In the genomic region with DNA sequence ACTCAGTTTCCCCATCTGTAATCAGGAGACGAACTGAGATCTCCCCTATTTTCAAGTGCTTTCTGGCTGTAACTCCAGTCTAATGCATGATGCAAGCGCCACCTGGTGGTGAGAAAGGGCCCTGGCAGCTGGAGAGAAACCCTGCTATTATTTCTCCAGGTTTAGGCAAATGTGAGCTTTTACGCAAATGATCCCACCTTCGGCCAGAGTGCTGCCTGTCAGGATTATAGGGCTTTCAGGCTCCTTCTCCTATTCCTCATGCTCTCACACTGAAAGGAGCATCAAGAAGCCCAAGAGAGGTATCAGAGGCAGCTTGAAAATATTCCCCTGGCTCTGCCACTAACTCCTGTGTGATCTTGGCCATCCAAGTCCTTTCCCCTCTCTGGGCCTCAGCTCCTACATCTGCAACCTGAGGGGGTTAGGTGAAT, we compare ENCODE assay signal across 8 cellular contexts.
DNase-seq lines count a peak whose midpoint lies in the region; ATAC-seq and TF ChIP-seq lines count a peak whose summit lies in the region.

No MANE protein-coding gene starts in this region.

- no peaks in the 10 kb centered on the region for H3K9me3 Mint-ChIP-seq in Calu3 (ENCODE audit: low read depth, unreplicated experiment)

- no peaks in the 10 kb centered on the region for H3K36me3 Mint-ChIP-seq in Calu3 (ENCODE audit: insufficient read depth, unreplicated experiment)

- no peak for TF ChIP-seq EP300 in gastroesophageal sphincter (IDR thresholded peaks at IDR 0.05)
- no peak for TF ChIP-seq EP300 in ovary (IDR thresholded peaks at IDR 0.05)

- no peak overlapping the region for H3K4me3 Mint-ChIP-seq in Calu3 (ENCODE audit: low read depth, unreplicated experiment)

- DNase-seq in Calu3 (peak; percentile 84), HuH-7.5 (ENCODE audit: low spot score) (peak; percentile 68), RPMI7951 (ENCODE audit: low read depth) (peak; percentile 56), ovary (peak; percentile 62 to 83 (median 77)), thyroid gland (peak; percentile 67 to 76)
- peak; percentile 33 for DNase-seq in activated effector memory CD4-positive, alpha-beta T cell treated with Interleukin-2 at 50 U/mL for 16 hours

- no peaks in the 10 kb centered on the region for H3K4me1 ChIP-seq in gastroesophageal sphincter
- no peaks in the 10 kb centered on the region for H3K4me1 ChIP-seq in ovary (ENCODE audit: insufficient read depth)
- H3K4me1 ChIP-seq in thyroid gland = no peaks in the 10 kb centered on the region

- CTCF ChIA-PET in Calu3 (lab: Charles Lee) = interaction anchor here (0.6 to 2.1 kb wide), 20 partner anchors 9 to 446 kb away, joined by 3 to 40 read pairs (median 4); partner anchors contain the start of genes CTSH and MORF4L1

- ATAC-seq in gastroesophageal sphincter (no peak), HG03135 (IDR thresholded peaks at IDR 0.05; ENCODE audit: unreplicated experiment) (no peak)

- no peaks in the 10 kb centered on the region for H3K36me3 ChIP-seq in gastroesophageal sphincter
- no peaks in the 10 kb centered on the region for H3K36me3 ChIP-seq in ovary
- no peaks in the 10 kb centered on the region for H3K36me3 ChIP-seq in thyroid gland

- TF ChIP-seq POLR2A in gastroesophageal sphincter (IDR thresholded peaks at IDR 0.05) (no peak), ovary (IDR thresholded peaks at IDR 0.05) (no peak), thyroid gland (IDR thresholded peaks at IDR 0.05) (no peak)

- H3K9me3 ChIP-seq in gastroesophageal sphincter (no peaks in the 10 kb centered on the region), ovary (no peaks in the 10 kb centered on the region), thyroid gland (no peaks in the 10 kb centered on the region)

- H3K4me3 ChIP-seq in gastroesophageal sphincter (no peak overlapping the region), ovary (no peak overlapping the region), thyroid gland (replicated peaks in 1 of 3) (no peak overlapping the region)

- H3K27me3 ChIP-seq in gastroesophageal sphincter (no peaks in the 10 kb centered on the region), ovary (no peaks in the 10 kb centered on the region), thyroid gland (no peaks in the 10 kb centered on the region)

- no peak overlapping the region for H3K27ac Mint-ChIP-seq in Calu3 (ENCODE audit: unreplicated experiment)

- no TSS peak for BruUV-seq in Calu3 (replicated peaks; lab: Mats Ljungman, UMichigan)

- H3K4me1 Mint-ChIP-seq in Calu3 (ENCODE audit: low read depth, unreplicated experiment) = peaks cover under 1% of the 10 kb centered on the region

- peaks cover 66% of the 10 kb centered on the region for H3K27me3 Mint-ChIP-seq in Calu3 (ENCODE audit: unreplicated experiment)

- intact Hi-C loops in Calu3 (cut with micrococcal nuclease; ENCODE audit: unreplicated experiment) = loop anchor here (1.0 kb wide), 2 partner anchors 156 to 274 kb away; no protein-coding TSS in a partner anchor
- intact Hi-C loops in ovary (cut with DNase I) = loop anchor here in 3 of 4 donors (2.0 to 10.0 kb wide), 6 partner anchors 150 to 567 kb away; partner anchors contain the start of gene CHRNA3 (in 1 of the 3)
- intact Hi-C loops in thyroid gland (cut with DNase I) = loop anchor here (5.0 kb wide), 1 partner anchor 157 kb away; no protein-coding TSS in a partner anchor

- no peak overlapping the region for H3K27ac ChIP-seq in gastroesophageal sphincter
- no peak overlapping the region for H3K27ac ChIP-seq in ovary
- no peak overlapping the region for H3K27ac ChIP-seq in thyroid gland

- peak; percentile 87 for TF ChIP-seq CTCF in Calu3 (IDR thresholded peaks at IDR 0.05; ENCODE audit: unreplicated experiment)
- TF ChIP-seq CTCF in gastroesophageal sphincter (IDR thresholded peaks at IDR 0.05) = peak; percentile 87 to 97 (median 92)
- peak; percentile 73 to 96 (median 91) for TF ChIP-seq CTCF in ovary (IDR thresholded peaks at IDR 0.05)
- peak; percentile 68 to 94 (median 84) for TF ChIP-seq CTCF in thyroid gland (IDR thresholded peaks at IDR 0.05)

- 10 to 14% methylated on average over 1 to 4 of the region's 4 CpGs for WGBS in gastroesophageal sphincter (ENCODE audit: low coverage in 1 of 2), 2 donors
- 4 to 7% (median 5%) methylated on average over 4 of the region's 4 CpGs for WGBS in ovary, 3 donors
- WGBS in thyroid gland, 2 donors = 2 to 7% methylated on average over 4 of the region's 4 CpGs

Comparison
In these comparisons a context has a peak if more than half of its experiments do, and no peak if none do; other contexts are left out.
1. DNase-seq: peak in every context shown above with its lines; median percentile 84 in Calu3; 77 in ovary; 72 in thyroid gland; 68 in HuH-7.5; 56 in RPMI7951; 33 in activated effector memory CD4-positive, alpha-beta T cell treated with Interleukin-2 at 50 U/mL for 16 hours.